ENCODE assay signal across 8 cellular contexts in the genomic region with DNA sequence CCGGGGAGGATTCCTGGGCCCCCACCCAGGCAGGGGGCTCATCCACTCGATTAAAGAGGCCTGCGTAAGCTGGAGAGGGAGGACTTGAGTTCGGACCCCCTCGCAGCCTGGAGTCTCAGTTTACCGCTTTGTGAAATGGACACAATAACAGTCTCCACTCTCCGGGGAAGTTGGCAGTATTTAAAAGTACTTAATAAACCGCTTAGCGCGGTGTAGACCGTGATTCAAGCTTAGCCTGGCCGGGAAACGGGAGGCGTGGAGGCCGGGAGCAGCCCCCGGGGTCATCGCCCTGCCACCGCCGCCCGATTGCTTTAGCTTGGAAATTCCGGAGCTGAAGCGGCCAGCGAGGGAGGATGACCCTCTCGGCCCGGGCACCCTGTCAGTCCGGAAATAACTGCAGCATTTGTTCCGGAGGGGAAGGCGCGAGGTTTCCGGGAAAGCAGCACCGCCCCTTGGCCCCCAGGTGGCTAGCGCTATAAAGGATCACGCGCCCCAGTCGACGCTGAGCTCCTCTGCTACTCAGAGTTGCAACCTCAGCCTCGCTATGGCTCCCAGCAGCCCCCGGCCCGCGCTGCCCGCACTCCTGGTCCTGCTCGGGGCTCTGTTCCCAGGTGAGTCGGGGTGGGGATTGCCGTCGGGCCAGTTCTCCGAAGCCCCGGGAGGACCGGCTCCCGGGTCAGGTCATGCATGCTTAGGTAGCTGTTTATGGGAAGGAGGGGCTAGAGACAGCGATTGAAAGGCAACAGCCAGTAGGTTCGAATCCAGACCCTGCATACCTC. TPM values are rescaled to one million over a fixed set of nuclear protein-coding genes. Genes with fewer than 3 reads are reported as not detected.
DNase-seq lines count a peak whose midpoint lies in the region; FAIRE-seq and TF ChIP-seq lines count a peak whose summit lies in the region.

Gene ICAM1, plus strand, starts transcription at position 505 of the 779 bp plus-strand sequence. Its CDS starts 40 bp downstream, at position 545.

- FAIRE-seq in small intestine (lab: Jason Lieb, UNC) = no peak

- no peaks in the 10 kb centered on the region for H3K27me3 ChIP-seq in BJ (ENCODE audit: control insufficient read depth, insufficient read depth, low read length)
- H3K27me3 ChIP-seq in HUES6 (ENCODE audit: control insufficient read depth, insufficient read depth, low read length) = peaks cover 43% of the 10 kb centered on the region
- H3K27me3 ChIP-seq in iPS-20b (ENCODE audit: insufficient read depth, low read length) = peaks cover 43% of the 10 kb centered on the region
- H3K27me3 ChIP-seq in small intestine (ENCODE audit: control insufficient read depth in 2 of 2, insufficient read depth in 2 of 2, low read length in 2 of 2) = no peaks in the 10 kb centered on the region

- TF ChIP-seq CTCF in BJ (IDR thresholded peaks at IDR 0.05; ENCODE audit: insufficient read depth, low read depth, low read length) (no peak), astrocyte of the cerebellum (IDR thresholded peaks at IDR 0.05; ENCODE audit: low read depth, low read length, missing control alignments) (no peak)

- in situ Hi-C loops in astrocyte of the cerebellum (cut with HindIII; ENCODE audit: low sequenced_read_pairs) = no loop called here

- H3K9me3 ChIP-seq in HUES6 (ENCODE audit: control insufficient read depth, insufficient read depth, low read depth, low read length) (no peaks in the 10 kb centered on the region), iPS-20b (ENCODE audit: insufficient read depth, low read depth, low read length) (no peaks in the 10 kb centered on the region), small intestine (ENCODE audit: control insufficient read depth, low read depth) (no peaks in the 10 kb centered on the region)

- POLR2A ChIA-PET in BJ (lab: Charles Lee) = interaction anchor here (0.9 kb wide), 1 partner anchor 20 kb away, joined by 3 read pairs; no protein-coding TSS in a partner anchor

- CTCF ChIA-PET in BJ (lab: Yijun Ruan, JAX) = interaction anchor here (0.7 to 8.5 kb wide), 16 partner anchors 10 to 346 kb away, joined by 3 to 228 read pairs (median 9); partner anchors contain the start of genes CDC37, ICAM4, ICAM5 and MRPL4

- H3K4me1 ChIP-seq in HUES6 (ENCODE audit: control insufficient read depth, insufficient read depth, low read length) = peaks cover 8% of the 10 kb centered on the region
- H3K4me1 ChIP-seq in iPS-20b (ENCODE audit: insufficient read depth, low read length) = no peaks in the 10 kb centered on the region; the same call in 1 of the 2 replicates
- H3K4me1 ChIP-seq in small intestine (ENCODE audit: control insufficient read depth in 2 of 2, insufficient read depth in 1 of 2, low read depth in 1 of 2, low read length in 1 of 2) = no peaks in the 10 kb centered on the region

- 2 to 4% (median 4%) methylated on average over 45 to 51 of the region's 51 CpGs for WGBS in small intestine, 3 donors

- H3K27ac ChIP-seq in HUES6 (ENCODE audit: low read depth, low read length) (no peak within 1 kb of the TSS), iPS-20b (ENCODE audit: low read length) (no peak within 1 kb of the TSS), small intestine (ENCODE audit: low read depth in 1 of 2, low read length in 1 of 2) (peak within 1 kb of the TSS; percentile 79 to 93)

- H3K9ac ChIP-seq in HUES6 (ENCODE audit: low read length) (peak within 1 kb of the TSS; percentile 3), iPS-20b (ENCODE audit: low read depth, low read length) (peak within 1 kb of the TSS; percentile 59; the same call in 1 of the 2 replicates)

- DNase-seq in BJ (ENCODE audit: low read depth) = no peak
- peak; percentile 67 for DNase-seq in GM19238 (ENCODE audit: insufficient read length, low spot score)
- peak; percentile 63 for DNase-seq in T-helper 9 cell
- DNase-seq in astrocyte of the cerebellum (ENCODE audit: low read depth) = no peak
- DNase-seq in small intestine = peak; percentile 52
- no peak for DNase-seq in LoVo (ENCODE audit: low spot score)

- H3K36me3 ChIP-seq in BJ (ENCODE audit: control insufficient read depth, insufficient read depth, low read length) (no peaks in the 10 kb centered on the region), HUES6 (ENCODE audit: control insufficient read depth, insufficient read depth, low read length) (no peaks in the 10 kb centered on the region), iPS-20b (ENCODE audit: insufficient read depth, low read depth, low read length) (no peaks in the 10 kb centered on the region), small intestine (ENCODE audit: control insufficient read depth in 2 of 2, insufficient read depth in 2 of 2, low read length in 2 of 2) (peaks cover 0 to 3% of the 10 kb centered on the region in 2 donors)

- H3K4me3 ChIP-seq in BJ (ENCODE audit: low read depth, low read length) (peak within 1 kb of the TSS; percentile 46), HUES6 (ENCODE audit: low read depth, low read length) (peak within 1 kb of the TSS; percentile 52), astrocyte of the cerebellum (ENCODE audit: low read depth, low read length) (peak within 1 kb of the TSS; percentile 39), iPS-20b (ENCODE audit: low read length) (peak within 1 kb of the TSS; percentile 68), small intestine (ENCODE audit: low read depth in 1 of 2, low read length in 2 of 2) (peak within 1 kb of the TSS; percentile 52 to 63)

RNA-seq across cellular contexts. Expression of gene ICAM1, which starts in this region (rescaled TPM):
- polyA plus RNA-seq in BJ (2011; rRNA removed) (42.5 and 55.9 TPM in 2 replicates), small intestine (10 to 100 TPM in 1 of 3 donors, 1 to 10 TPM in 2; 1.6 to 18.2 (median 4.9) TPM)
- 31.9 and 34.6 TPM in 2 replicates for polyA minus RNA-seq in BJ (2011; rRNA and poly(A)+ RNA removed)

Comparison
In these comparisons a context has a peak if more than half of its experiments do, and no peak if none do; other contexts are left out.
1. DNase-seq: peak in GM19238 (single experiment), T-helper 9 cell (single experiment) and small intestine (single experiment); none in BJ (single experiment), astrocyte of the cerebellum (single experiment) and LoVo (single experiment).
2. H3K27ac ChIP-seq: peak in small intestine (2 of 2); none in HUES6 (single experiment) and iPS-20b (single experiment).
3. Peak in every context shown above with its lines, with median percentiles within 50 percentile points of each other: H3K4me3 ChIP-seq.